In the genomic region with DNA sequence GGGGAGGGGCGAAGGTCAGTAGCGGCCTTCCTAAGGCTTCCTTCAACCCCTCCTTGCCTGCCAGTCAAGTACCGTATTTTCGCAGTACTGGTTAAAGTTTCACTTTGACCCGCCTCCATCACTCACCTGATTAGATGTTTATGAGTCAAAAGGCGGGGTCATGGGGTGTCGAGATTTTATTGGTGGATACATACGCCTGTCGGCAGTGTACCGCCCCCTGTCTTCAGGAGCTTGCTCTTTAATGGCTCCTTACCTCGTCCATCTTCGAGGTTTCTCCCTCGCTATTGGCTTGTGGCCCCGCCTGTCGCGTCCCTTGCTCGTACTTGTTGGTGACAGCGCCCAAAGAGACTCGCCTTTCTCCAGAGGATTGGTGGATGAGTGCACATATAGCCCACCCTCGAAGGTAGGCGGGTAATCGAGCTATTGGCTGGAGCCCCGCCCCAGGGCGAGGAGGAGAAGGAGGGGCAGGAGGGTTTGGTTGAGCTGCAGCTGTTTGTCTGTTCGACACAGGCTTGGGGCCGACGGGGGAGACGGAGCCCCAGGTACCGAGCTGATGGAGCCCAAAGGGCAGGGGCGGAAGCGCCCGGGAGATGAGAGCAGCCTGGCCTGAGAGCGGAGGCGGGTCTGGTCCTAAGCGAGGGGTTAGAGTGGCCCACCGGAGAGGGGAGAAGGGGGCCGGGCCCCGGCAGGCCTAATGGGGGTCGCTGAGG, we compare ENCODE assay signal across 8 cellular contexts. TPM values are rescaled to one million over a fixed set of nuclear protein-coding genes. Genes with fewer than 3 reads are reported as not detected.
DNase-seq lines count a peak whose midpoint lies in the region; ATAC-seq and TF ChIP-seq lines count a peak whose summit lies in the region.

A gene with protein sequence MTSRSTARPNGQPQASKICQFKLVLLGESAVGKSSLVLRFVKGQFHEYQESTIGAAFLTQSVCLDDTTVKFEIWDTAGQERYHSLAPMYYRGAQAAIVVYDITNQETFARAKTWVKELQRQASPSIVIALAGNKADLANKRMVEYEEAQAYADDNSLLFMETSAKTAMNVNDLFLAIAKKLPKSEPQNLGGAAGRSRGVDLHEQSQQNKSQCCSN (plus strand): TSS at position 481 of the 710 bp plus-strand sequence. CDS start 12,883 bp downstream, outside the sequence.

- peak within 1 kb of the TSS; percentile 93 for H3K23ac ChIP-seq in trophoblast cell (ENCODE audit: low read length)

- H2AFZ ChIP-seq in trophoblast cell (ENCODE audit: insufficient read depth, low read length, poor library complexity) = peak within 1 kb of the TSS; percentile 51

- no peaks in the 10 kb centered on the region for H3K9me3 ChIP-seq in adrenal gland (replicated peaks in 1 of 3)
- no peaks in the 10 kb centered on the region for H3K9me3 ChIP-seq in trophoblast cell (ENCODE audit: insufficient read depth, low read depth, low read length)
- H3K9me3 ChIP-seq in transverse colon = no peaks in the 10 kb centered on the region

- peak within 1 kb of the TSS; percentile 84 for H4K8ac ChIP-seq in trophoblast cell (ENCODE audit: low read depth, low read length)

- peak within 1 kb of the TSS; percentile 96 for H4K91ac ChIP-seq in trophoblast cell (ENCODE audit: low read depth, low read length)

- H3K14ac ChIP-seq in trophoblast cell (ENCODE audit: low read length) = peak within 1 kb of the TSS; percentile 92

- H3K27me3 ChIP-seq in adrenal gland (no peaks in the 10 kb centered on the region), trophoblast cell (ENCODE audit: insufficient read depth, low read length) (no peaks in the 10 kb centered on the region), transverse colon (no peaks in the 10 kb centered on the region)

- intact Hi-C loops in adrenal gland (cut with DNase I) = no loop called here
- intact Hi-C loops in cardiac septum (cut with DNase I) = loop anchor here (5.0 kb wide), 1 partner anchor 46 kb away; a partner anchor contains a TSS
- intact Hi-C loops in transverse colon (cut with DNase I; ENCODE audit: low total_unique reads) = no loop called here

- H3K27ac ChIP-seq in adrenal gland = peak within 1 kb of the TSS; percentile 92 to 98 (median 95)
- peak within 1 kb of the TSS; percentile 80 for H3K27ac ChIP-seq in trophoblast cell (ENCODE audit: low read depth, low read length)
- H3K27ac ChIP-seq in transverse colon = peak within 1 kb of the TSS; percentile 95 to 99 (median 98)

- DNase-seq in GM13976 (ENCODE audit: low spot score) = peak; percentile 94
- DNase-seq in NCI-H1436 treated with DMSO at 0.1 percent for 48 hours (lab: John Stamatoyannopoulos, UW) = peak; percentile 100
- peak; percentile 96 for DNase-seq in T follicular helper cell (ENCODE audit: low read depth)
- DNase-seq in adrenal gland = peak; percentile 99 to 100 (median 100)
- peak; percentile 99 for DNase-seq in cardiac septum (ENCODE audit: low spot score)
- peak; percentile 100 for DNase-seq in trophoblast cell
- peak; percentile 99 for DNase-seq in transverse colon

- H3K36me3 ChIP-seq in adrenal gland (replicated peaks in 1 of 2) (no peaks in the 10 kb centered on the region), trophoblast cell (ENCODE audit: control insufficient read depth in 1 of 2, insufficient read depth in 2 of 2, low read length in 2 of 2) (peaks cover 15 to 28% of the 10 kb centered on the region in 2 experiments), transverse colon (no peaks in the 10 kb centered on the region)

- ATAC-seq in HG02852 (IDR thresholded peaks at IDR 0.05; ENCODE audit: unreplicated experiment) = peak; percentile 90

- H4K12ac ChIP-seq in trophoblast cell (ENCODE audit: low read depth, low read length) = peak within 1 kb of the TSS; percentile 81

- H2BK12ac ChIP-seq in trophoblast cell (ENCODE audit: low read length) = peak within 1 kb of the TSS; percentile 4

- H3K9ac ChIP-seq in trophoblast cell (ENCODE audit: low read length) = peak within 1 kb of the TSS; percentile 92

- WGBS in adrenal gland, 4 donors = 0 to 2% (median 0%) methylated on average over 18 to 39 of the region's 39 CpGs
- WGBS in trophoblast cell (ENCODE audit: extremely low coverage, insufficient coverage, insufficient read length) = no CpG with 5 or more reads among the region's 39 CpGs
- WGBS in transverse colon (ENCODE audit: low coverage in 1 of 2), 2 donors = 1% methylated on average over 38 of the region's 39 CpGs; no CpG with 5 or more reads in 1 of the 2 donors

- peak within 1 kb of the TSS; percentile 51 for H2AK5ac ChIP-seq in trophoblast cell (ENCODE audit: low read length)

- H3K18ac ChIP-seq in trophoblast cell (ENCODE audit: low read length) = peak within 1 kb of the TSS; percentile 92

- TF ChIP-seq POLR2A in adrenal gland (IDR thresholded peaks at IDR 0.05) = peak; percentile 96 to 99
- peak; percentile 99 for TF ChIP-seq POLR2A in transverse colon (IDR thresholded peaks at IDR 0.05)

- H2BK120ac ChIP-seq in trophoblast cell (ENCODE audit: insufficient read depth, low read length, poor library complexity) = peak within 1 kb of the TSS; percentile 79

- peak within 1 kb of the TSS; percentile 77 for H3K4me2 ChIP-seq in trophoblast cell (ENCODE audit: low read length)

- H2BK5ac ChIP-seq in trophoblast cell (ENCODE audit: low read depth, low read length, poor library complexity) = peak within 1 kb of the TSS; percentile 94

- H3K4me3 ChIP-seq in adrenal gland (peak within 1 kb of the TSS; percentile 46 to 97 (median 87)), trophoblast cell (ENCODE audit: low read depth, low read length) (peak within 1 kb of the TSS; percentile 91), transverse colon (peak within 1 kb of the TSS; percentile 80 to 99 (median 92))

- H3K79me1 ChIP-seq in trophoblast cell (ENCODE audit: low read length) = peaks cover 10% of the 10 kb centered on the region

- TF ChIP-seq CTCF in GM13976 (IDR thresholded peaks at IDR 0.05; ENCODE audit: borderline replicate concordance, control extremely low read depth, extremely low read depth, insufficient read depth, missing control alignments) (no peak), adrenal gland (IDR thresholded peaks at IDR 0.05) (peak in 3 of 6 experiments; percentile 25 to 45 (median 36)), transverse colon (IDR thresholded peaks at IDR 0.05) (peak in 3 of 5 experiments; percentile 23 to 58 (median 30))

- in situ Hi-C loops in GM13976 (cut with MboI; ENCODE audit: low sequenced_read_pairs, unreplicated experiment) = no loop called here
- in situ Hi-C loops in transverse colon (cut with MboI; ENCODE audit: low pct_ligation_motif_present in 1 of 4, low pct_unique_long_range_greater_than_20kb in 1 of 4, low sequenced_read_pairs in 3 of 4) = no loop called here

- no peak for TF ChIP-seq EP300 in transverse colon (IDR thresholded peaks at IDR 0.05; ENCODE audit: low read depth)

- peaks cover 14 to 38% of the 10 kb centered on the region in 2 donors for H3K4me1 ChIP-seq in adrenal gland (replicated peaks in 1 of 2)
- H3K4me1 ChIP-seq in trophoblast cell (ENCODE audit: control insufficient read depth in 1 of 2, insufficient read depth in 2 of 2, low read length in 2 of 2) = peaks cover 14 to 17% of the 10 kb centered on the region in 2 experiments
- H3K4me1 ChIP-seq in transverse colon = peaks cover 8 to 54% (median 30%) of the 10 kb centered on the region in 4 donors

- peaks cover 12% of the 10 kb centered on the region for H3K79me2 ChIP-seq in trophoblast cell (ENCODE audit: control insufficient read depth, insufficient read depth, low read length, poor library complexity)

- H3K4ac ChIP-seq in trophoblast cell (ENCODE audit: low read depth, low read length) = peak within 1 kb of the TSS; percentile 82

RNA-seq across cellular contexts. Expression of the gene that starts here (rescaled TPM):
- total RNA-seq in adrenal gland (100 to 1,000 TPM in 5 of 8 donors, 10 to 100 TPM in 3; 77.6 to 134 (median 112) TPM), cardiac septum (108 TPM), transverse colon (10 to 100 TPM; 66.3 to 97.5 (median 88.4) TPM)
- 100 to 1,000 TPM in 1 of 3 donors, 10 to 100 TPM in 2; 34.4 to 137 (median 43.6) TPM for polyA plus RNA-seq in adrenal gland
- 126 and 127 TPM in 2 replicates for polyA plus RNA-seq in trophoblast cell (2013)

Comparison
In these comparisons a context has a peak if more than half of its experiments do, and no peak if none do; other contexts are left out.
1. Peak in every context shown above with its lines: DNase-seq, ATAC-seq, H3K4me3 ChIP-seq and H3K27ac ChIP-seq.